In the genomic region with DNA sequence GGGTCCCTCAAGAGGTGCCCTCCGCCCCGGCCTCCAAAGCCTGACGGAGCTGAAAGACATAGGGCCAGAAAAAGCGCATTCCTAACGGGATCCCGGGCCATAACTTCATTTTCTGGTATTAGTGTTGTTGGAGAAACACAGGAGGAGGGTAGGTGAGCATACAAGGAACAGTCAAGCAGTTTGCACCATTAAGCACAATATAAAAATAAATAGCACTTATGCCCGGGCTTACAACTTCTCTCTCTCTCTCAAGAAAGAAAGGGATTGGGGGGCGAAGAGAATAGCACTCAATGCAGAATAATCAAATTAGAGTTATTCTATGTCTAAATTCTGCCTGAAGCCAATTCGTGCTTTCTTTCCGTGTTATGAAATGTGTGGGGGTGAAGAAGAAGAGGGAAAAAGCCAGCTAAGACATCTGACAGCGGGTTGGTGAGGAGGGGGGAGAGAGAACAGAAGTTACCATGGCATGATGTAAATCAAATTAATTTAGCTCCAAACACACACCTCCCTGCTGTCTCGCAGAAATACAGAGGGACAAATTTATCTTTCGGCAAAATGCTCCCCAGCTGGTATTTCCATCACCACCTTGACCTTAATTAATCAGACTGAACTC, we compare ENCODE assay signal across 9 cellular contexts. TPM values are rescaled to one million over a fixed set of nuclear protein-coding genes. Genes with fewer than 3 reads are reported as not detected.
DNase-seq lines count a peak whose midpoint lies in the region; ATAC-seq and TF ChIP-seq lines count a peak whose summit lies in the region.
"Had no signal": no experiment of that assay in that cellular context is flagged by ENCODE, and none has a peak within 500 bp of the region (broad histone marks: within the 10 kb centered on the region; RNA-seq: fewer than 3 reads in every experiment).

No MANE protein-coding gene starts in this region.

- no peak for TF ChIP-seq CTCF in ascending aorta (IDR thresholded peaks at IDR 0.05)
- no peak for TF ChIP-seq CTCF in mucosa of descending colon (IDR thresholded peaks at IDR 0.05)

- peak overlapping the region; percentile 95 to 96 for H3K27ac ChIP-seq in ascending aorta
- H3K27ac ChIP-seq: KMS-11 had no signal

- peaks cover 36% of the 10 kb centered on the region for H3K27me3 Mint-ChIP-seq in stimulated activated naive CD8-positive, alpha-beta T cell treated with anti-CD3 and anti-CD28 coated beads, Interleukin-15, amount 100 ng/mL, for 72 hours

- intact Hi-C loops in ascending aorta (cut with DNase I), result loop anchor here (10.0 kb wide), 1 partner anchor 1054 kb away; no protein-coding TSS in a partner anchor
- intact Hi-C loops in mucosa of descending colon (cut with DNase I, micrococcal nuclease), result no loop called here

- H3K36me3 ChIP-seq in ascending aorta, result no peaks in the 10 kb centered on the region
- no peaks in the 10 kb centered on the region for H3K36me3 ChIP-seq in mucosa of descending colon (ENCODE audit: low read depth)

- no peaks in the 10 kb centered on the region for H3K9me3 ChIP-seq in ascending aorta
- H3K9me3 ChIP-seq in mucosa of descending colon, result no peaks in the 10 kb centered on the region

- ATAC-seq in stimulated activated naive CD8-positive, alpha-beta T cell treated with anti-CD3 and anti-CD28 coated beads, Interleukin-15, amount 100 ng/mL, for 72 hours, result no peak
- no peak for ATAC-seq in mucosa of descending colon

- DNase-seq in DMS79 treated with DMSO at 0.1 percent for 48 hours (lab: John Stamatoyannopoulos, UW) (peak; percentile 17), DMS79 (lab: John Stamatoyannopoulos, UW) (no peak), ascending aorta (ENCODE audit: low spot score in 2 of 2) (no peak), left kidney (ENCODE audit: low read depth, low spot score) (peak; percentile 52), NCI-H2227 (lab: John Stamatoyannopoulos, UW; ENCODE audit: unreplicated experiment) (no peak), HCEC 1CT (no peak), mucosa of descending colon (no peak)
- DNase-seq in stimulated activated naive CD8-positive, alpha-beta T cell treated with anti-CD3 and anti-CD28 coated beads, Interleukin-15, amount 100 ng/mL, for 72 hours, result no peak

- H3K27ac Mint-ChIP-seq in stimulated activated naive CD8-positive, alpha-beta T cell treated with anti-CD3 and anti-CD28 coated beads, Interleukin-15, amount 100 ng/mL, for 72 hours, result peak overlapping the region in 1 of 2 donors; percentile 66

- peak overlapping the region; percentile 65 to 71 for H3K4me3 Mint-ChIP-seq in stimulated activated naive CD8-positive, alpha-beta T cell treated with anti-CD3 and anti-CD28 coated beads, Interleukin-15, amount 100 ng/mL, for 72 hours

- no peaks in the 10 kb centered on the region for H3K27me3 ChIP-seq in ascending aorta

- H3K4me1 Mint-ChIP-seq in stimulated activated naive CD8-positive, alpha-beta T cell treated with anti-CD3 and anti-CD28 coated beads, Interleukin-15, amount 100 ng/mL, for 72 hours, result peaks cover 13% of the 10 kb centered on the region

- peaks cover 6 to 20% of the 10 kb centered on the region in 2 donors for H3K4me1 ChIP-seq in ascending aorta
- H3K4me1 ChIP-seq in mucosa of descending colon (ENCODE audit: low read depth), result peaks cover 3% of the 10 kb centered on the region

- H3K9me3 Mint-ChIP-seq in stimulated activated naive CD8-positive, alpha-beta T cell treated with anti-CD3 and anti-CD28 coated beads, Interleukin-15, amount 100 ng/mL, for 72 hours, result no peaks in the 10 kb centered on the region

- peak overlapping the region; percentile 72 to 91 for H3K4me3 ChIP-seq in ascending aorta
- H3K4me3 ChIP-seq in mucosa of descending colon, result no peak overlapping the region

RNA-seq across cellular contexts. Expression of gene METTL24, which starts 0.5 kb away (rescaled TPM):
- total RNA-seq in ascending aorta, result 2.0 TPM
- total RNA-seq in mucosa of descending colon, result 10 to 100 TPM in 1 of 3 donors, 1 to 10 TPM in 1, under 1 TPM in 1; 0.43 to 23.5 (median 1.2) TPM

RNA-seq across cellular contexts. Expression of gene DDO, which starts 56.7 kb away (rescaled TPM):
- total RNA-seq in ascending aorta (0.32 TPM), mucosa of descending colon (1 to 10 TPM; 2.6 to 3.5 (median 3.4) TPM)

Comparison
In these comparisons a context has a peak if more than half of its experiments do, and no peak if none do; other contexts are left out.
1. DNase-seq: peak in DMS79 treated with DMSO at 0.1 percent for 48 hours (single experiment) and left kidney (single experiment); none in DMS79 (single experiment), ascending aorta (0 of 2), stimulated activated naive CD8-positive, alpha-beta T cell treated with anti-CD3 and anti-CD28 coated beads, Interleukin-15, amount 100 ng/mL, for 72 hours (0 of 2), NCI-H2227 (single experiment), HCEC 1CT (single experiment) and mucosa of descending colon (0 of 3).